In the genomic region with DNA sequence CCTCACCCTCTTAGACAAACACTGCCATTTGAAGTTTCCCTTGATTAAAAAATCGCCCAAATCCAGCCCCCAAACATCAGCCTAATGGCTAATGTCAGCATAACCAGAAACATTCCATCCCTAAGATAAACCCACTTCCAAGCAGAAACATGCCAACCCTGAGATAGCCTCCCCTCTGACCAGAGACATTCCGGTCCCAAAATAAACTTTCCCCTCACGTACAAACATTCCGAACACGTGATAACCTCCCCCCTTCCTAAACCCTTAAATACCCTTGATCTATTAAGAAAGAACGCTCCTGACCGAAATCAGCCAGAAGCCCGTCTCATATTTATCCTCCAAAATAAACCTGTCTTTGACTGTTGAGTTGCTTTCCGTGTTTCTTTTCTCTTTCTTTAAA, we compare ENCODE assay signal across 31 cellular contexts.
"Had no signal": no experiment of that assay in that cellular context is flagged by ENCODE, and none has a peak within 500 bp of the region (broad histone marks: within the 10 kb centered on the region; RNA-seq: fewer than 3 reads in every experiment).

No MANE protein-coding gene starts in this region.

- H3K27ac ChIP-seq: adrenal gland, body of pancreas, brain microvascular endothelial cell, breast epithelium, VCaP had no signal

- H3K4me3 ChIP-seq: adrenal gland, body of pancreas, breast epithelium had no signal

- ATAC-seq: activated CD8-positive, alpha-beta T cell treated with anti-CD3 and anti-CD28 coated beads for 36 hours; activated naive CD4-positive, alpha-beta T cell treated with anti-CD3 and anti-CD28 coated beads, Interleukin-2, amount 50 U/mL, for 72 hours; activated T-cell treated with anti-CD3 and anti-CD28 coated beads, Interleukin-2, amount 50 U/mL, for 4 hours; activated T-cell treated with anti-CD3 and anti-CD28 coated beads, Interleukin-2, amount 50 U/mL, for 72 hours; activated T-helper 17 cell treated with anti-CD3 and anti-CD28 coated beads, Interleukin-2, amount 50 U/mL, for 72 hours; body of pancreas had no signal

- H3K27me3 ChIP-seq: adrenal gland, body of pancreas, brain microvascular endothelial cell, breast epithelium had no signal

- H3K4me1 ChIP-seq: adrenal gland, body of pancreas, breast epithelium had no signal

- DNase-seq: activated B cell treated with CpG ODN at 0.5 μM for 24 hours; activated CD4-positive, alpha-beta memory T cell treated with anti-CD3 and anti-CD28 coated beads for 36 hours; activated CD4-positive, alpha-beta T cell treated with anti-CD3 and anti-CD28 coated beads for 4 hours; activated CD4-positive, alpha-beta T cell treated with anti-CD3 and anti-CD28 coated beads, Interleukin-2, amount 10 ng/mL, durations not matched to agents 24 days and 14 days; activated CD4-positive, alpha-beta T cell treated with anti-CD3 and anti-CD28 coated beads, Interleukin-2, amount 50 U/mL, for 1 hour; activated CD4-positive, alpha-beta T cell treated with anti-CD3 and anti-CD28 coated beads, Interleukin-2, amount 50 U/mL, for 4 hours; activated CD4-positive, CD25-positive, alpha-beta regulatory T cell treated with anti-CD3 and anti-CD28 coated beads, Interleukin-2, amount 50 U/mL, for 72 hours; activated CD8-positive, alpha-beta memory T cell treated with anti-CD3 and anti-CD28 coated beads, Interleukin-2, amount 50 U/mL, for 4 hours; activated CD8-positive, alpha-beta T cell treated with anti-CD3 and anti-CD28 coated beads for 36 hours; activated gamma-delta T cell treated with Interleukin-2 at 50 U/mL for 16 hours; activated naive CD4-positive, alpha-beta T cell; activated naive CD4-positive, alpha-beta T cell treated with anti-CD3 and anti-CD28 coated beads for 36 hours; activated naive CD4-positive, alpha-beta T cell treated with anti-CD3 and anti-CD28 coated beads, Interleukin-2, amount 50 U/mL, for 16 hours; activated naive CD8-positive, alpha-beta T cell treated with anti-CD3 and anti-CD28 coated beads for 36 hours; activated T-cell treated with anti-CD3 and anti-CD28 coated beads for 4 hours; activated T-cell treated with anti-CD3 and anti-CD28 coated beads, Interleukin-2, amount 50 U/mL, for 1 hour; activated T-cell treated with anti-CD3 and anti-CD28 coated beads, Interleukin-2, amount 50 U/mL, for 4 hours; activated T-cell treated with anti-CD3 and anti-CD28 coated beads, Interleukin-2, amount 50 U/mL, for 72 hours; amniotic stem cell; body of pancreas; caudate nucleus; cerebellar nuclear complex; T-helper 1 cell; T-helper 2 cell; T-helper 9 cell had no signal

- H3K36me3 ChIP-seq: adrenal gland, brain microvascular endothelial cell, breast epithelium had no signal

- H3K9me3 ChIP-seq: adrenal gland, body of pancreas, breast epithelium had no signal
